Comparison of ENCODE assay signal across 21 cellular contexts in genomic region chr17:17419166-17419565, GRCh38. TPM values are rescaled to one million over a fixed set of nuclear protein-coding genes. Genes with fewer than 3 reads are reported as not detected.
DNase-seq lines count a peak whose midpoint lies in the region; ATAC-seq and TF ChIP-seq lines count a peak whose summit lies in the region.
"Had no signal": no experiment of that assay in that cellular context is flagged by ENCODE, and none has a peak within 500 bp of the region (broad histone marks: within the 10 kb centered on the region; RNA-seq: fewer than 3 reads in every experiment).

No MANE protein-coding gene starts in this region.

- H3K4me2 ChIP-seq in mesendoderm (ENCODE audit: low read length): no peak overlapping the region
- H3K4me2 ChIP-seq: GM23338 had no signal

- no peak for TF ChIP-seq EP300 in gastroesophageal sphincter (IDR thresholded peaks at IDR 0.05)

- H3K36me3 Mint-ChIP-seq in MCF 10A (ENCODE audit: insufficient read depth, unreplicated experiment): no peaks in the 10 kb centered on the region

- H3K4me1 Mint-ChIP-seq in MCF 10A (ENCODE audit: insufficient read depth, unreplicated experiment): peaks cover 14% of the 10 kb centered on the region
- H3K4me1 Mint-ChIP-seq: GM23338 had no signal

- H4K8ac ChIP-seq in mesendoderm (ENCODE audit: low read depth, low read length): no peak overlapping the region

- H3K56ac ChIP-seq in mesendoderm (ENCODE audit: low read length): no peak overlapping the region

- POLR2A ChIA-PET in MCF 10A (lab: Yijun Ruan, JAX): no interaction called here

- intact Hi-C loops in breast epithelium (cut with DNase I; ENCODE audit: low total_unique reads): loop anchor here (2.0 kb wide), 1 partner anchor 16 kb away; no protein-coding TSS in a partner anchor
- intact Hi-C loops in MCF 10A (cut with micrococcal nuclease): no loop called here

- H3K27ac Mint-ChIP-seq in MCF 10A (ENCODE audit: low read depth, unreplicated experiment): no peak overlapping the region
- H3K27ac Mint-ChIP-seq: GM23338 had no signal

- peak overlapping the region in 1 of 3 donors; percentile 12 for H3K4me3 ChIP-seq in breast epithelium
- H3K4me3 ChIP-seq in mesendoderm (ENCODE audit: low read length): no peak overlapping the region
- no peak overlapping the region for H3K4me3 ChIP-seq in subcutaneous abdominal adipose tissue (ENCODE audit: low read depth in 1 of 5, low read length in 5 of 5)
- H3K4me3 ChIP-seq in gastroesophageal sphincter: no peak overlapping the region
- H3K4me3 ChIP-seq: GM12878, GM23338, K562 had no signal

- no peak overlapping the region for H3K9ac ChIP-seq in mesendoderm (ENCODE audit: low read length)
- H3K9ac ChIP-seq in subcutaneous abdominal adipose tissue (ENCODE audit: low read length in 5 of 5): no peak overlapping the region

- no peak for TF ChIP-seq POLR2A in breast epithelium (IDR thresholded peaks at IDR 0.05)
- TF ChIP-seq POLR2A in gastroesophageal sphincter (IDR thresholded peaks at IDR 0.05): no peak

- peaks cover 0 to 8% of the 10 kb centered on the region in 2 donors for H3K4me1 ChIP-seq in breast epithelium
- no peaks in the 10 kb centered on the region for H3K4me1 ChIP-seq in mesendoderm (ENCODE audit: control insufficient read depth, low read depth, low read length)
- peaks cover 10 to 61% (median 53%) of the 10 kb centered on the region in 5 donors for H3K4me1 ChIP-seq in subcutaneous abdominal adipose tissue (ENCODE audit: control insufficient read depth in 5 of 5, insufficient read depth in 5 of 5, low read length in 5 of 5)
- peaks cover 0 to 22% (median 1%) of the 10 kb centered on the region in 3 donors for H3K4me1 ChIP-seq in gastroesophageal sphincter
- H3K4me1 ChIP-seq: BE2C had no signal

- ATAC-seq in esophagus mucosa: no peak
- ATAC-seq in gastroesophageal sphincter: no peak
- ATAC-seq: GM12878, GM23338, HCT116, PC-3 had no signal

- H3K79me2 ChIP-seq in mesendoderm (ENCODE audit: control insufficient read depth, insufficient read depth, low read length): no peaks in the 10 kb centered on the region

- no peak for DNase-seq in breast epithelium (ENCODE audit: low spot score in 2 of 2)
- no peak for DNase-seq in MCF 10A (ENCODE audit: unreplicated experiment)
- DNase-seq in mesendoderm: peak; percentile 5
- DNase-seq in DMS53 (lab: John Stamatoyannopoulos, UW): no peak
- DNase-seq: BE2C; CD8-positive, alpha-beta memory T cell; GDM1; NCI-H1417 treated with DMSO at 0.1 percent for 48 hours; NCI-H2029 treated with DMSO at 0.1 percent for 48 hours; NCI-H2171 treated with DMSO at 0.1 percent for 48 hours; NCI-H774 had no signal

- no peak overlapping the region for H2BK120ac ChIP-seq in mesendoderm (ENCODE audit: low read depth, low read length)

- H3K27me3 ChIP-seq in breast epithelium (no peaks in the 10 kb centered on the region), mesendoderm (ENCODE audit: insufficient read depth, low read length, poor library complexity) (no peaks in the 10 kb centered on the region), subcutaneous abdominal adipose tissue (ENCODE audit: control insufficient read depth in 5 of 5, insufficient read depth in 4 of 5, low read length in 5 of 5) (no peaks in the 10 kb centered on the region), gastroesophageal sphincter (peaks cover 7% of the 10 kb centered on the region)
- H3K27me3 ChIP-seq: BE2C had no signal

- peaks cover 8% of the 10 kb centered on the region for H3K9me3 Mint-ChIP-seq in MCF 10A (ENCODE audit: unreplicated experiment)
- H3K9me3 Mint-ChIP-seq: CD8-positive, alpha-beta memory T cell had no signal

- H2BK5ac ChIP-seq in mesendoderm (ENCODE audit: low read length): no peak overlapping the region

- no peak overlapping the region for H2BK15ac ChIP-seq in mesendoderm (replicated peaks; ENCODE audit: low read depth)

- no peak overlapping the region for H3K4me3 Mint-ChIP-seq in MCF 10A (ENCODE audit: unreplicated experiment)
- H3K4me3 Mint-ChIP-seq: CD8-positive, alpha-beta memory T cell; GM23338 had no signal

- no peaks in the 10 kb centered on the region for H3K79me1 ChIP-seq in mesendoderm (ENCODE audit: low read length)

- H4K5ac ChIP-seq in mesendoderm (ENCODE audit: low read length): no peak overlapping the region

- H3K9me3 ChIP-seq in breast epithelium (peaks cover 0 to 2% of the 10 kb centered on the region in 2 donors), subcutaneous abdominal adipose tissue (ENCODE audit: control insufficient read depth in 5 of 5, low read length in 5 of 5) (no peaks in the 10 kb centered on the region), gastroesophageal sphincter (no peaks in the 10 kb centered on the region)
- H3K9me3 ChIP-seq: BE2C had no signal

- no peak overlapping the region for H3K23ac ChIP-seq in mesendoderm (ENCODE audit: low read length)

- no peak overlapping the region for H3K4ac ChIP-seq in mesendoderm (ENCODE audit: low read depth, low read length)

- no peak for TF ChIP-seq CTCF in breast epithelium (IDR thresholded peaks at IDR 0.05)
- no peak for TF ChIP-seq CTCF in MCF 10A (IDR thresholded peaks at IDR 0.05; ENCODE audit: unreplicated experiment)
- no peak for TF ChIP-seq CTCF in gastroesophageal sphincter (IDR thresholded peaks at IDR 0.05)

- no peak overlapping the region for H3K18ac ChIP-seq in mesendoderm (ENCODE audit: low read length)

- no TSS peak for BruUV-seq in MCF 10A (replicated peaks; lab: Mats Ljungman, UMichigan)

- no peak overlapping the region for H2AK5ac ChIP-seq in mesendoderm (ENCODE audit: low read length)

- H3K36me3 ChIP-seq in breast epithelium: no peaks in the 10 kb centered on the region
- H3K36me3 ChIP-seq in mesendoderm (ENCODE audit: control insufficient read depth, insufficient read depth, low read length): no peaks in the 10 kb centered on the region
- H3K36me3 ChIP-seq in subcutaneous abdominal adipose tissue (ENCODE audit: control insufficient read depth in 5 of 5, insufficient read depth in 5 of 5, low read length in 5 of 5): no peaks in the 10 kb centered on the region
- H3K36me3 ChIP-seq in gastroesophageal sphincter: no peaks in the 10 kb centered on the region
- H3K36me3 ChIP-seq: BE2C had no signal

- no CpG with 5 or more reads among the region's 2 CpGs for WGBS in mesendoderm (ENCODE audit: extremely low coverage, insufficient coverage, low lambda C conversion rate)
- WGBS in gastroesophageal sphincter (ENCODE audit: low coverage in 1 of 2), 2 donors: 80 to 100% methylated on average over 1 to 2 of the region's 2 CpGs

- CTCF ChIA-PET in MCF 10A (lab: Yijun Ruan, JAX): no interaction called here

- H3K27ac ChIP-seq in breast epithelium (peak overlapping the region; percentile 33 to 85), cingulate gyrus (ENCODE audit: low read depth, low read length) (peak overlapping the region; percentile 56), mesendoderm (ENCODE audit: low read depth, low read length) (no peak overlapping the region), subcutaneous abdominal adipose tissue (ENCODE audit: low read depth, low read length) (peak overlapping the region; percentile 67), gastroesophageal sphincter (no peak overlapping the region)
- H3K27ac ChIP-seq: 22Rv1 had no signal

- no peaks in the 10 kb centered on the region for H3K27me3 Mint-ChIP-seq in MCF 10A (ENCODE audit: insufficient read depth, unreplicated experiment)

RNA-seq across cellular contexts. Expression of gene MED9, which starts 57.6 kb away (rescaled TPM):
- total RNA-seq in breast epithelium (10 to 100 TPM; 13.4 to 22.5 (median 20.0) TPM), MCF 10A (2022) (8.1 and 10.5 TPM in 2 replicates), esophagus mucosa (6.5 TPM), gastroesophageal sphincter (10 to 100 TPM in 3 of 4 donors, 1 to 10 TPM in 1; 9.1 to 19.5 (median 16.6) TPM)
- polyA plus RNA-seq in mesendoderm (2013, experiment 1 of 2): 10.7 TPM
- 10.9 TPM for polyA plus RNA-seq in mesendoderm (2013, experiment 2 of 2)

Comparison
In these comparisons a context has a peak if more than half of its experiments do, and no peak if none do; other contexts are left out.
1. H3K27ac ChIP-seq: peak in breast epithelium (2 of 2), cingulate gyrus (single experiment) and subcutaneous abdominal adipose tissue (single experiment); none in mesendoderm (single experiment) and gastroesophageal sphincter (0 of 4).